In the genomic region with DNA sequence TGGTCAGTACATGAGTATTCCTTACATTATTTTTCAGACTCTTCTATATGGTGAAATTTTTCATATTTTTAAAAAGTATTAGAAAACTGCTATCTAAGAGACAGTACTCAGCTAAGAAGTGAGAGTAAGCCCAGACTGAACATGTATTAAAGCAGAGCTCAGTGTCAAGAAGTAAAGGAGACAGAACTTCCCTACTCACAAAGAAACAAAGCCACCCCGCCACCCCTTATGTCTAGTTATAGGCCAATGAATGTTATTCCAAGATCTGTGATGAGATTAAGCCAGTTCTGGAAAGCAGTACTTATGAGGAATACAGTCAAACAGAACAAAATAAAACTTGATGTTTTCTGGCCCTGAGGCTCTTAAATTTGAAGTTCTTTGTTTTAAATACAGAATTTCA, we compare ENCODE assay signal across 21 cellular contexts.
"Had no signal": no experiment of that assay in that cellular context is flagged by ENCODE, and none has a peak within 500 bp of the region (broad histone marks: within the 10 kb centered on the region; RNA-seq: fewer than 3 reads in every experiment).

No MANE protein-coding gene starts in this region.

- H3K27me3 Mint-ChIP-seq: activated CD4-positive, alpha-beta T cell treated with anti-CD3 and anti-CD28 coated beads, Interleukin-2, amount 10 ng/mL, durations not matched to agents 7 days and 5 days; activated CD8-positive, alpha-beta memory T cell treated with anti-CD3 and anti-CD28 coated beads, Interleukin-2, amount 10 ng/mL, durations not matched to agents 7 days and 5 days; activated CD8-positive, alpha-beta T cell treated with anti-CD3 and anti-CD28 coated beads for 36 hours; activated naive CD4-positive, alpha-beta T cell treated with anti-CD3 and anti-CD28 coated beads, Interleukin-2, amount 50 U/mL, for 24 hours; natural killer cell treated with Interleukin-12 subunit alpha and Interleukin-12 subunit beta and Interleukin-15 and Interleukin-18, amount 100 ng/mL, for 72 hours had no signal

- H3K4me1 Mint-ChIP-seq: activated CD4-positive, alpha-beta T cell treated with anti-CD3 and anti-CD28 coated beads, Interleukin-2, amount 10 ng/mL, durations not matched to agents 7 days and 5 days; activated CD8-positive, alpha-beta memory T cell treated with anti-CD3 and anti-CD28 coated beads, Interleukin-2, amount 10 ng/mL, durations not matched to agents 7 days and 5 days; immature natural killer cell had no signal

- ATAC-seq: activated CD8-positive, alpha-beta memory T cell treated with anti-CD3 and anti-CD28 coated beads, Interleukin-2, amount 10 ng/mL, durations not matched to agents 7 days and 5 days; activated CD8-positive, alpha-beta T cell treated with anti-CD3 and anti-CD28 coated beads for 36 hours; foreskin keratinocyte; left lung; natural killer cell treated with Interleukin-12 subunit alpha and Interleukin-12 subunit beta and Interleukin-15 and Interleukin-18, amount 100 ng/mL, for 72 hours; pancreas; psoas muscle; right cardiac atrium; stimulated activated naive CD8-positive, alpha-beta T cell treated with anti-CD3 and anti-CD28 coated beads, Interleukin-15, Interleukin-2, amounts not matched to agents 100 U/mL and 50 U/mL, for 24 hours; upper lobe of right lung had no signal

- H3K4me3 Mint-ChIP-seq: activated CD4-positive, alpha-beta T cell treated with anti-CD3 and anti-CD28 coated beads, Interleukin-2, amount 10 ng/mL, durations not matched to agents 7 days and 5 days; activated CD8-positive, alpha-beta memory T cell treated with anti-CD3 and anti-CD28 coated beads, Interleukin-2, amount 10 ng/mL, durations not matched to agents 7 days and 5 days; activated CD8-positive, alpha-beta T cell treated with anti-CD3 and anti-CD28 coated beads for 36 hours; activated naive CD4-positive, alpha-beta T cell treated with anti-CD3 and anti-CD28 coated beads, Interleukin-2, amount 50 U/mL, for 24 hours; immature natural killer cell; natural killer cell treated with Interleukin-12 subunit alpha and Interleukin-12 subunit beta and Interleukin-15 and Interleukin-18, amount 100 ng/mL, for 72 hours had no signal

- H3K27ac Mint-ChIP-seq: activated CD4-positive, alpha-beta T cell treated with anti-CD3 and anti-CD28 coated beads, Interleukin-2, amount 10 ng/mL, durations not matched to agents 7 days and 5 days; activated CD8-positive, alpha-beta memory T cell treated with anti-CD3 and anti-CD28 coated beads, Interleukin-2, amount 10 ng/mL, durations not matched to agents 7 days and 5 days; activated CD8-positive, alpha-beta T cell treated with anti-CD3 and anti-CD28 coated beads for 36 hours; activated naive CD4-positive, alpha-beta T cell treated with anti-CD3 and anti-CD28 coated beads, Interleukin-2, amount 50 U/mL, for 24 hours; natural killer cell treated with Interleukin-12 subunit alpha and Interleukin-12 subunit beta and Interleukin-15 and Interleukin-18, amount 100 ng/mL, for 72 hours had no signal

- H3K36me3 Mint-ChIP-seq: natural killer cell treated with Interleukin-12 subunit alpha and Interleukin-12 subunit beta and Interleukin-15 and Interleukin-18, amount 100 ng/mL, for 72 hours had no signal

- DNase-seq: activated CD4-positive, alpha-beta T cell treated with anti-CD3 and anti-CD28 coated beads, Interleukin-2, amount 10 ng/mL, durations not matched to agents 7 days and 5 days; activated CD4-positive, CD25-positive, alpha-beta regulatory T cell treated with anti-CD3 and anti-CD28 coated beads, Interleukin-2, amount 50 U/mL, for 72 hours; activated CD8-positive, alpha-beta memory T cell treated with anti-CD3 and anti-CD28 coated beads, Interleukin-2, amount 10 ng/mL, durations not matched to agents 7 days and 5 days; activated CD8-positive, alpha-beta T cell treated with anti-CD3 and anti-CD28 coated beads for 36 hours; activated gamma-delta T cell treated with Interleukin-2 at 50 U/mL for 16 hours; activated T-cell treated with anti-CD3 and anti-CD28 coated beads for 4 hours; central memory CD4-positive, alpha-beta T cell; colonic mucosa; foreskin keratinocyte; immature natural killer cell; left lung; pancreas; psoas muscle; right cardiac atrium; stimulated activated CD4-positive, alpha-beta T cell treated with anti-CD3 and anti-CD28 coated beads, Interleukin-4, amount 100 ng/mL, for 4 hours; stimulated activated naive CD8-positive, alpha-beta T cell treated with anti-CD3 and anti-CD28 coated beads, Interleukin-15, Interleukin-2, amounts not matched to agents 100 U/mL and 50 U/mL, for 24 hours; T-helper 1 cell; upper lobe of right lung; WERI-Rb-1 had no signal

- H3K9me3 Mint-ChIP-seq: activated CD4-positive, alpha-beta T cell treated with anti-CD3 and anti-CD28 coated beads, Interleukin-2, amount 10 ng/mL, durations not matched to agents 7 days and 5 days; activated CD8-positive, alpha-beta T cell treated with anti-CD3 and anti-CD28 coated beads for 36 hours; activated naive CD4-positive, alpha-beta T cell treated with anti-CD3 and anti-CD28 coated beads, Interleukin-2, amount 50 U/mL, for 24 hours; immature natural killer cell; natural killer cell treated with Interleukin-12 subunit alpha and Interleukin-12 subunit beta and Interleukin-15 and Interleukin-18, amount 100 ng/mL, for 72 hours had no signal
